In the genomic region with DNA sequence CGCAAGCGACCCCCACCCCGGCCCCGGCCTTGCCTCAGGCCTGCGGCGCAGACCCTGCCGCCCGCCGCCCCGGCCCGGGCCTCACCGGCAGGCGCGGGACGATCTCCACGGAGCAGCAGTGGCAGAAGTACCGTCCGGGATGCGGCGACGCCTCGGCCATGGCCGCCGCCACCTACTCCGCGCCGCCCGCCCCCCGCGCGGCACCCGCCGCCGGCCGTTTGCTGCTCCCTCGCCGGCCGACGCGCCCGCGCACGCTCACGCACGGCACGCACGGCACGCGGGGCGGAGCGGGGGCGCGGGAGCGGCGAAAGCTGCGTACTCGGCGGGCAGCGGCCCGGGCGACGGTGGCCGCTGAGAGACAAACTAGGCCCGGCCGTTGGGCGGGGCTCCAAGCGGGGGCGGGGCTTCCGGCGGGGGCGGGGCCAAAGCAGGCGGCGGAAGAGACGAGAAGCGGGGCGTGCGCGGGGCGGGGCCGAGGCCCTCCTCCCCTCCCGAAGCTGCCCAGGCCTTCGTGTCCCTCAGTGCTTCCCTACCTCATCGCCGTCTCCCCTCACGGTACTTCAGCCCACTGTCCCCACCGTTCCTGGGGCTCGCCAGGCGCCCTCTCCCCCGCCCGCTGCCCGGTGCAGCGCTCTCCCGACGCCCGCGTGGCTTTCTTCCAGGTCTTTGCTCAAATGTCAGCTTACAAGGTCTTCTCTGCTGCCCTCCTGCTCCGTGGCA, we compare ENCODE assay signal across 8 cellular contexts. TPM values are rescaled to one million over a fixed set of nuclear protein-coding genes. Genes with fewer than 3 reads are reported as not detected.
DNase-seq lines count a peak whose midpoint lies in the region; ATAC-seq and TF ChIP-seq lines count a peak whose summit lies in the region.

A gene (minus strand): TSS at position 253 of the 720 bp plus-strand sequence. CDS start 93 bp downstream, at position 160.

- H3K4me3 ChIP-seq in upper lobe of left lung = peak within 1 kb of the TSS; percentile 97 to 99 (median 98)

- TF ChIP-seq POLR2A in upper lobe of left lung (IDR thresholded peaks at IDR 0.05) = peak in 2 of 4 donors; percentile 8 to 72

- H3K9me3 ChIP-seq in upper lobe of left lung = no peaks in the 10 kb centered on the region

- peaks cover 0 to 5% (median 0%) of the 10 kb centered on the region in 4 donors for H3K36me3 ChIP-seq in upper lobe of left lung

- POLR2A ChIA-PET in GM10248 (lab: Yijun Ruan, JAX) = no interaction called here

- peaks cover 3% of the 10 kb centered on the region for H3K27me3 Mint-ChIP-seq in T-helper 1 cell treated with Interleukin-12 subunit alpha and Interleukin-12 subunit beta and Interleukin-4 antibody, amounts not matched to agents 30 μg/mL and 1 μg/mL, for 36 hours (ENCODE audit: low read depth)
- H3K27me3 Mint-ChIP-seq in progenitor cell of endocrine pancreas = no peaks in the 10 kb centered on the region

- WGBS in upper lobe of left lung, 2 donors = 0 to 1% methylated on average over 16 to 17 of the region's 97 CpGs

- peaks cover 9% of the 10 kb centered on the region for H3K36me3 Mint-ChIP-seq in T-helper 1 cell treated with Interleukin-12 subunit alpha and Interleukin-12 subunit beta and Interleukin-4 antibody, amounts not matched to agents 30 μg/mL and 1 μg/mL, for 36 hours (ENCODE audit: low read depth)
- H3K36me3 Mint-ChIP-seq in progenitor cell of endocrine pancreas (ENCODE audit: insufficient read depth) = no peaks in the 10 kb centered on the region

- peaks cover 15% of the 10 kb centered on the region for H3K4me1 Mint-ChIP-seq in T-helper 1 cell treated with Interleukin-12 subunit alpha and Interleukin-12 subunit beta and Interleukin-4 antibody, amounts not matched to agents 30 μg/mL and 1 μg/mL, for 36 hours (ENCODE audit: low read depth)
- peaks cover 18% of the 10 kb centered on the region for H3K4me1 Mint-ChIP-seq in progenitor cell of endocrine pancreas (ENCODE audit: low read depth)

- no peaks in the 10 kb centered on the region for H3K27me3 ChIP-seq in upper lobe of left lung

- intact Hi-C loops in left cardiac atrium (cut with DNase I) = no loop called here

- no peak for TF ChIP-seq CTCF in GM10248 (IDR thresholded peaks at IDR 0.05; ENCODE audit: control extremely low read depth, extremely low read depth, low read depth, missing control alignments)
- no peak for TF ChIP-seq CTCF in progenitor cell of endocrine pancreas (IDR thresholded peaks at IDR 0.05; ENCODE audit: unreplicated experiment)
- TF ChIP-seq CTCF in upper lobe of left lung (IDR thresholded peaks at IDR 0.05) = peak in 2 of 6 experiments; percentile 25 to 30

- peak within 1 kb of the TSS; percentile 89 to 96 (median 91) for H3K27ac ChIP-seq in upper lobe of left lung

- peak in 1 of 4 donors; percentile 70 for TF ChIP-seq EP300 in upper lobe of left lung (IDR thresholded peaks at IDR 0.05)

- peaks cover 56 to 68% (median 58%) of the 10 kb centered on the region in 4 donors for H3K4me1 ChIP-seq in upper lobe of left lung

- H3K27ac Mint-ChIP-seq in T-helper 1 cell treated with Interleukin-12 subunit alpha and Interleukin-12 subunit beta and Interleukin-4 antibody, amounts not matched to agents 30 μg/mL and 1 μg/mL, for 36 hours = peak within 1 kb of the TSS; percentile 96
- peak within 1 kb of the TSS; percentile 92 for H3K27ac Mint-ChIP-seq in progenitor cell of endocrine pancreas

- CTCF ChIA-PET in GM10248 (lab: Yijun Ruan, JAX) = interaction anchor here (0.7 to 1.5 kb wide), 4 partner anchors 14 to 71 kb away, joined by 3 to 8 read pairs (median 4); a partner anchor contains a TSS

- H3K4me3 Mint-ChIP-seq in T-helper 1 cell treated with Interleukin-12 subunit alpha and Interleukin-12 subunit beta and Interleukin-4 antibody, amounts not matched to agents 30 μg/mL and 1 μg/mL, for 36 hours = peak within 1 kb of the TSS; percentile 98
- H3K4me3 Mint-ChIP-seq in progenitor cell of endocrine pancreas (ENCODE audit: low read depth) = peak within 1 kb of the TSS; percentile 77

- H3K9me3 Mint-ChIP-seq in T-helper 1 cell treated with Interleukin-12 subunit alpha and Interleukin-12 subunit beta and Interleukin-4 antibody, amounts not matched to agents 30 μg/mL and 1 μg/mL, for 36 hours = no peaks in the 10 kb centered on the region
- H3K9me3 Mint-ChIP-seq in progenitor cell of endocrine pancreas (ENCODE audit: low read depth) = no peaks in the 10 kb centered on the region

- peak; percentile 98 for DNase-seq in GM10248 (ENCODE audit: extremely low spot score)
- peak; percentile 61 for DNase-seq in NCI-H146 treated with DMSO at 0.1 percent for 48 hours (lab: John Stamatoyannopoulos, UW; ENCODE audit: unreplicated experiment)
- DNase-seq in amniotic epithelial cell (ENCODE audit: low read depth) = peak; percentile 83
- peak; percentile 93 for DNase-seq in left cardiac atrium
- DNase-seq in progenitor cell of endocrine pancreas (ENCODE audit: low spot score, unreplicated experiment) = peak; percentile 84
- peak; percentile 92 to 100 for DNase-seq in upper lobe of left lung

- peak; percentile 66 for ATAC-seq in HG02759 (IDR thresholded peaks at IDR 0.05; ENCODE audit: unreplicated experiment)
- peak; percentile 81 to 83 for ATAC-seq in left cardiac atrium
- peak; percentile 90 for ATAC-seq in upper lobe of left lung (ENCODE audit: low FRiP score in 2 of 2)

RNA-seq across cellular contexts. Expression of the gene that starts here (rescaled TPM):
- 10 to 100 TPM; 19.2 to 35.9 TPM for total RNA-seq in left cardiac atrium
- 37.3 and 39.2 TPM in 2 replicates for total RNA-seq in progenitor cell of endocrine pancreas
- 100 to 1,000 TPM in 1 of 6 donors, 10 to 100 TPM in 5; 36.7 to 106 (median 66.3) TPM for total RNA-seq in upper lobe of left lung

Comparison
In these comparisons a context has a peak if more than half of its experiments do, and no peak if none do; other contexts are left out.
1. Peak in every context shown above with its lines: DNase-seq, ATAC-seq, H3K4me3 ChIP-seq and H3K27ac ChIP-seq.